In the genomic region with DNA sequence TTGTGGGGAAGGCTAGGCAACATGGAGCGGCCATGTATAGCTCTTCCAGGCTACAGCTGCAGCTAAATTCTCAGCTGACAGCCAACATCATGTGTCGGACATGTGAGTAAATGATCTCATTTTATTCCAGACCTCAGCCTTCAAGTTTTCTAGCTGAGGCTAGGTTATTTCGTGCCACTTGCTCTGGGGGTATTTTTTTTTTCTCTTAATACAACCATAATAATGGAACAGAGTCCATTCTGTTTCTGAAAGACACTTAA, we compare ENCODE assay signal across 1 cellular context.
TF ChIP-seq lines count a peak whose summit lies in the region.

No MANE protein-coding gene starts in this region.

TF ChIP-seq in IMR-90, 13 proteins besides CTCF, POLR2A, EP300 and RAD21 (continued from another document):
- TF ChIP-seq, protein P1, sequence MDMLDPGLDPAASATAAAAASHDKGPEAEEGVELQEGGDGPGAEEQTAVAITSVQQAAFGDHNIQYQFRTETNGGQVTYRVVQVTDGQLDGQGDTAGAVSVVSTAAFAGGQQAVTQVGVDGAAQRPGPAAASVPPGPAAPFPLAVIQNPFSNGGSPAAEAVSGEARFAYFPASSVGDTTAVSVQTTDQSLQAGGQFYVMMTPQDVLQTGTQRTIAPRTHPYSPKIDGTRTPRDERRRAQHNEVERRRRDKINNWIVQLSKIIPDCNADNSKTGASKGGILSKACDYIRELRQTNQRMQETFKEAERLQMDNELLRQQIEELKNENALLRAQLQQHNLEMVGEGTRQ (IDR thresholded peaks at IDR 0.05; ENCODE audit: low read depth, low read length): no peak
- TF ChIP-seq ELK1 (IDR thresholded peaks at IDR 0.05; ENCODE audit: borderline replicate concordance, low read depth, low read length): no peak
- no peak for TF ChIP-seq CHD1 (IDR thresholded peaks at IDR 0.05; ENCODE audit: low read depth, low read length)
- TF ChIP-seq MXI1 (IDR thresholded peaks at IDR 0.05; ENCODE audit: borderline replicate concordance, low read depth, low read length): no peak
- no peak for TF ChIP-seq MAZ (IDR thresholded peaks at IDR 0.05; ENCODE audit: borderline replicate concordance, low read depth, low read length)
- TF ChIP-seq SMC3 (IDR thresholded peaks at IDR 0.05; ENCODE audit: low read depth, low read length): no peak
- TF ChIP-seq MAFK (IDR thresholded peaks at IDR 0.05; ENCODE audit: low read depth, low read length): no peak
- TF ChIP-seq NFE2L2 (IDR thresholded peaks at IDR 0.05; ENCODE audit: low read depth, low read length): no peak
TF ChIP-seq in IMR-90: peak in this region for 0.
